In genomic region chr20:23212482-23212881, GRCh38 we compare ENCODE assay signal across 19 cellular contexts.
"Had no signal": no experiment of that assay in that cellular context is flagged by ENCODE, and none has a peak within 500 bp of the region (broad histone marks: within the 10 kb centered on the region; RNA-seq: fewer than 3 reads in every experiment).

No MANE protein-coding gene starts in this region.

- H3K9me3 ChIP-seq: adrenal gland, breast epithelium, suprapubic skin, vagina had no signal

- H3K4me3 Mint-ChIP-seq: activated T-cell treated with anti-CD3 and anti-CD28 coated beads, Interleukin-2, amount 50 U/mL, for 72 hours; immature natural killer cell; mesothelial cell of epicardium; nephron; stimulated activated naive CD8-positive, alpha-beta T cell treated with anti-CD3 and anti-CD28 coated beads, Interleukin-15, amount 100 ng/mL, for 72 hours had no signal

- H3K4me1 Mint-ChIP-seq: immature natural killer cell; nephron; stimulated activated naive CD8-positive, alpha-beta T cell treated with anti-CD3 and anti-CD28 coated beads, Interleukin-15, amount 100 ng/mL, for 72 hours had no signal

- DNase-seq: activated CD4-positive, alpha-beta T cell treated with anti-CD3 and anti-CD28 coated beads for 1 hour; activated effector memory CD4-positive, alpha-beta T cell treated with anti-CD3 and anti-CD28 coated beads, Interleukin-2, amount 50 U/mL, for 16 hours; activated T-cell treated with anti-CD3 and anti-CD28 coated beads, Interleukin-2, amount 50 U/mL, for 72 hours; cortex of kidney; immature natural killer cell; left cardiac atrium; nucleus accumbens; stimulated activated CD4-positive, alpha-beta T cell treated with anti-CD3 and anti-CD28 coated beads, Interleukin-4, amount 100 ng/mL, for 1 hour; stimulated activated naive CD8-positive, alpha-beta T cell treated with anti-CD3 and anti-CD28 coated beads, Interleukin-15, amount 100 ng/mL, for 72 hours; WERI-Rb-1 had no signal

- H3K27ac Mint-ChIP-seq: activated naive CD4-positive, alpha-beta T cell treated with anti-CD3 and anti-CD28 coated beads, Interleukin-2, amount 50 U/mL, for 72 hours; activated T-cell treated with anti-CD3 and anti-CD28 coated beads, Interleukin-2, amount 50 U/mL, for 72 hours; immature natural killer cell; mesothelial cell of epicardium; nephron; stimulated activated naive CD8-positive, alpha-beta T cell treated with anti-CD3 and anti-CD28 coated beads, Interleukin-15, amount 100 ng/mL, for 72 hours had no signal

- H3K4me1 ChIP-seq: adrenal gland, breast epithelium, suprapubic skin, vagina had no signal

- H3K27me3 ChIP-seq: adrenal gland, breast epithelium, vagina had no signal

- ATAC-seq: activated naive CD4-positive, alpha-beta T cell treated with anti-CD3 and anti-CD28 coated beads, Interleukin-2, amount 50 U/mL, for 72 hours; activated T-cell treated with anti-CD3 and anti-CD28 coated beads, Interleukin-2, amount 50 U/mL, for 72 hours; left cardiac atrium; sciatic nerve; stimulated activated naive CD8-positive, alpha-beta T cell treated with anti-CD3 and anti-CD28 coated beads, Interleukin-15, amount 100 ng/mL, for 72 hours had no signal

- H3K9me3 Mint-ChIP-seq: activated naive CD4-positive, alpha-beta T cell treated with anti-CD3 and anti-CD28 coated beads, Interleukin-2, amount 50 U/mL, for 72 hours; activated T-cell treated with anti-CD3 and anti-CD28 coated beads, Interleukin-2, amount 50 U/mL, for 72 hours; immature natural killer cell; stimulated activated naive CD8-positive, alpha-beta T cell treated with anti-CD3 and anti-CD28 coated beads, Interleukin-15, amount 100 ng/mL, for 72 hours had no signal

- H3K36me3 Mint-ChIP-seq: activated naive CD4-positive, alpha-beta T cell treated with anti-CD3 and anti-CD28 coated beads, Interleukin-2, amount 50 U/mL, for 72 hours; immature natural killer cell; mesothelial cell of epicardium had no signal

- H3K27ac ChIP-seq: adrenal gland, breast epithelium, suprapubic skin, vagina, WERI-Rb-1 had no signal

- H3K36me3 ChIP-seq: adrenal gland, breast epithelium, suprapubic skin, vagina, WERI-Rb-1 had no signal

- H3K4me2 ChIP-seq: smooth muscle cell had no signal

- H3K4me3 ChIP-seq: adrenal gland, breast epithelium, smooth muscle cell, suprapubic skin, vagina had no signal
